7 cellular contexts compared by ENCODE assay signal in the genomic region with DNA sequence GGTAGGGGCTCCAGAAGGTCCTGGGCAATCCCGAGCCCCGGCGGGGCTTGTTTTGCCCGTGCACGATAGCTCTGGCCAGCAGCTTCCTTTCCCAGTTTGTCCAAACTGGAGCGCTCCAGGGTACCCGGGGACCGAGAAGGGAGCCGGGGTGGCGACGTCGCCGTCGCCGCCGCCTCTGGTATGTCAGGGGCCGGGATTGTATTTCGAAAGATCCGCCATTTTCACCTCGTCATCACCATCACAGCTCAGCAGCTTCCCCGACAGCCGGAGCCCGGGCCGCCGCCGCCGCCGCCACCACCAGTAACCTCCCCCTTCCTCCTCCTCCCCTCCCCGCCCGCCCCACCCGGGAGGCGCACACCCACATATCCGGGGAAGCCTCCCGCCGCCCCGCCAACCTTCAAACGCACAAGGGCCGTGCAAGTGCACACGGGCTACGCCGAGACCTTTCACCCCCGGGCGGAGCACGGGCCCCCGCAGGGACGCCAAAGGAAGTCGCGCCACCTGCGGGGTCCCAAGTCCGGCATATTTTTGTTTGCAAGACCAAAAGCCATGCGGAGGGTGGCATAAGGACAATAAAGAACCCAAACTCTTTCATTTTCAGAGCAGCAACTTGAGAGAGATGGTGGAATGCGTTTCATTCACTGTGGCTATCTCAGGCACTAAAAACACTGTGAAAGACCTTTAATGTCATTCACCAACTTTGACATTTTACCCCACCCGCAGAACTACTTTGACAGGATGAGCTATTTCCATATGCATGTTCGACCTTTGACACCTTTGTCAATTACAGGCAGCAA. TPM values are rescaled to one million over a fixed set of nuclear protein-coding genes. Genes with fewer than 3 reads are reported as not detected.
DNase-seq lines count a peak whose midpoint lies in the region; ATAC-seq, FAIRE-seq and TF ChIP-seq lines count a peak whose summit lies in the region.

TSS of gene LIN54 (minus strand) at position 302 of the 797 bp plus-strand sequence. CDS start 25,979 bp downstream, outside the sequence.

- H3K4me1 ChIP-seq in breast epithelium (no peaks in the 10 kb centered on the region), small intestine (ENCODE audit: control insufficient read depth in 2 of 2, insufficient read depth in 1 of 2, low read depth in 1 of 2, low read length in 1 of 2) (peaks cover 0 to 4% of the 10 kb centered on the region in 2 donors)

- H3K9me3 ChIP-seq in breast epithelium (no peaks in the 10 kb centered on the region), small intestine (ENCODE audit: control insufficient read depth, low read depth) (no peaks in the 10 kb centered on the region)

- intact Hi-C loops in breast epithelium (cut with DNase I; ENCODE audit: low total_unique reads), result no loop called here

- in situ Hi-C loops in GM13977 (cut with MboI; ENCODE audit: low pct_unique_long_range_greater_than_20kb, low sequenced_read_pairs, unreplicated experiment), result no loop called here

- H3K36me3 ChIP-seq in breast epithelium, result no peaks in the 10 kb centered on the region
- H3K36me3 ChIP-seq in small intestine (ENCODE audit: control insufficient read depth in 2 of 2, insufficient read depth in 2 of 2, low read length in 2 of 2), result no peaks in the 10 kb centered on the region

- TF ChIP-seq POLR2A in breast epithelium (IDR thresholded peaks at IDR 0.05), result no peak

- H3K27me3 ChIP-seq in breast epithelium (no peaks in the 10 kb centered on the region), small intestine (ENCODE audit: control insufficient read depth in 2 of 2, insufficient read depth in 2 of 2, low read length in 2 of 2) (no peaks in the 10 kb centered on the region)

- peak within 1 kb of the TSS; percentile 87 for H3K4me3 ChIP-seq in WI38 (ENCODE audit: low read depth, low read length)
- H3K4me3 ChIP-seq in breast epithelium, result peak within 1 kb of the TSS; percentile 66 to 92 (median 75)
- peak within 1 kb of the TSS; percentile 82 to 83 for H3K4me3 ChIP-seq in small intestine (ENCODE audit: low read depth in 1 of 2, low read length in 2 of 2)

- 1% methylated on average over 40 to 54 of the region's 54 CpGs for WGBS in small intestine, 3 donors

- peak within 1 kb of the TSS; percentile 93 to 95 for H3K27ac ChIP-seq in breast epithelium
- peak within 1 kb of the TSS; percentile 93 to 99 for H3K27ac ChIP-seq in small intestine (ENCODE audit: low read depth in 1 of 2, low read length in 1 of 2)

- DNase-seq in GM13977 (ENCODE audit: low spot score) (peak; percentile 86), NCI-H1930 (lab: John Stamatoyannopoulos, UW) (peak; percentile 30 to 41), breast epithelium (ENCODE audit: low spot score in 2 of 2) (peak; percentile 70 to 71), iPS-NIHi11 (ENCODE audit: low spot score) (peak; percentile 62), small intestine (peak; percentile 87)

- FAIRE-seq in small intestine (lab: Jason Lieb, UNC), result no peak

- ATAC-seq in HG02678 (IDR thresholded peaks at IDR 0.05; ENCODE audit: unreplicated experiment), result peak; percentile 48

- peak; percentile 15 for TF ChIP-seq CTCF in GM13977 (IDR thresholded peaks at IDR 0.05; ENCODE audit: extremely low read depth, insufficient read depth, missing control alignments)
- TF ChIP-seq CTCF in WI38 (IDR thresholded peaks at IDR 0.05; ENCODE audit: low read depth, low read length), result no peak
- no peak for TF ChIP-seq CTCF in breast epithelium (IDR thresholded peaks at IDR 0.05)

RNA-seq across cellular contexts. Expression of gene LIN54, which starts in this region (rescaled TPM):
- 10 to 100 TPM in 2 of 3 donors, 1 to 10 TPM in 1; 9.8 to 14.0 (median 11.7) TPM for total RNA-seq in breast epithelium
- polyA plus RNA-seq in small intestine, result 1 to 10 TPM; 3.0 to 4.7 (median 3.4) TPM

Comparison
In these comparisons a context has a peak if more than half of its experiments do, and no peak if none do; other contexts are left out.
1. Peak in every context shown above with its lines: DNase-seq, ATAC-seq, H3K4me3 ChIP-seq and H3K27ac ChIP-seq.
2. DNase-seq: peak in every context shown above with its lines; median percentile 87 in small intestine; 86 in GM13977; 70 in breast epithelium; 62 in iPS-NIHi11; 36 in NCI-H1930.